39 cellular contexts compared by ENCODE assay signal in genomic region chr4:37656649-37657048, GRCh38.
"Had no signal": no experiment of that assay in that cellular context is flagged by ENCODE, and none has a peak within 500 bp of the region (broad histone marks: within the 10 kb centered on the region; RNA-seq: fewer than 3 reads in every experiment).

No MANE protein-coding gene starts in this region.

- H3K27ac Mint-ChIP-seq: activated CD4-positive, alpha-beta memory T cell treated with anti-CD3 and anti-CD28 coated beads, Interleukin-2, amount 10 ng/mL, durations not matched to agents 7 days and 5 days; activated CD4-positive, alpha-beta T cell treated with anti-CD3 and anti-CD28 coated beads for 36 hours; activated CD4-positive, alpha-beta T cell treated with anti-CD3 and anti-CD28 coated beads, Interleukin-2, amount 10 ng/mL, durations not matched to agents 7 days and 5 days; activated CD8-positive, alpha-beta memory T cell treated with anti-CD3 and anti-CD28 coated beads, Interleukin-2, amount 10 ng/mL, durations not matched to agents 7 days and 5 days; activated CD8-positive, alpha-beta T cell treated with anti-CD3 and anti-CD28 coated beads, Interleukin-2, amount 10 ng/mL, durations not matched to agents 7 days and 5 days; activated naive CD4-positive, alpha-beta T cell treated with anti-CD3 and anti-CD28 coated beads, Interleukin-2, amount 10 ng/mL, durations not matched to agents 7 days and 5 days; activated naive CD4-positive, alpha-beta T cell treated with anti-CD3 and anti-CD28 coated beads, Interleukin-2, amount 50 U/mL, for 24 hours; activated naive CD8-positive, alpha-beta T cell; activated naive CD8-positive, alpha-beta T cell treated with anti-CD3 and anti-CD28 coated beads, Interleukin-2, amount 10 ng/mL, durations not matched to agents 7 days and 5 days; activated naive CD8-positive, alpha-beta T cell treated with anti-CD3 and anti-CD28 coated beads, Interleukin-2, amount 50 U/mL, for 24 hours; activated T-cell treated with anti-CD3 and anti-CD28 coated beads, Interleukin-2, amount 50 U/mL, for 24 hours; activated T-helper 2 cell treated with anti-CD3 and anti-CD28 coated beads, Interferon-gamma antibody, Interleukin-2, Interleukin-4, amounts not matched to agents 10 μg/mL and 5 μg/mL and 100 μg/mL, durations not matched to agents 14 hours and 24 hours and 36 hours; brain; T-helper 1 cell treated with Interleukin-12 subunit alpha and Interleukin-12 subunit beta and Interleukin-4 antibody, amounts not matched to agents 30 μg/mL and 1 μg/mL, for 36 hours; T-helper 2 cell treated with Interferon-gamma antibody and Interleukin-4, amounts not matched to agents 5 μg/mL and 100 μg/mL, for 36 hours; WTC11 had no signal

- H3K27me3 Mint-ChIP-seq: activated CD4-positive, alpha-beta memory T cell treated with anti-CD3 and anti-CD28 coated beads, Interleukin-2, amount 10 ng/mL, durations not matched to agents 7 days and 5 days; activated CD4-positive, alpha-beta T cell treated with anti-CD3 and anti-CD28 coated beads for 36 hours; activated CD4-positive, alpha-beta T cell treated with anti-CD3 and anti-CD28 coated beads, Interleukin-2, amount 10 ng/mL, durations not matched to agents 7 days and 5 days; activated CD8-positive, alpha-beta memory T cell treated with anti-CD3 and anti-CD28 coated beads, Interleukin-2, amount 10 ng/mL, durations not matched to agents 7 days and 5 days; activated naive CD4-positive, alpha-beta T cell treated with anti-CD3 and anti-CD28 coated beads, Interleukin-2, amount 10 ng/mL, durations not matched to agents 7 days and 5 days; activated naive CD4-positive, alpha-beta T cell treated with anti-CD3 and anti-CD28 coated beads, Interleukin-2, amount 50 U/mL, for 24 hours; activated naive CD8-positive, alpha-beta T cell; activated naive CD8-positive, alpha-beta T cell treated with anti-CD3 and anti-CD28 coated beads, Interleukin-2, amount 10 ng/mL, durations not matched to agents 7 days and 5 days; activated naive CD8-positive, alpha-beta T cell treated with anti-CD3 and anti-CD28 coated beads, Interleukin-2, amount 50 U/mL, for 24 hours; activated T-cell treated with anti-CD3 and anti-CD28 coated beads, Interleukin-2, amount 50 U/mL, for 24 hours; brain; central memory CD8-positive, alpha-beta T cell had no signal

- DNase-seq: activated CD4-positive, alpha-beta memory T cell treated with anti-CD3 and anti-CD28 coated beads, Interleukin-2, amount 10 ng/mL, durations not matched to agents 7 days and 5 days; activated CD4-positive, alpha-beta T cell treated with anti-CD3 and anti-CD28 coated beads for 1 hour; activated CD4-positive, alpha-beta T cell treated with anti-CD3 and anti-CD28 coated beads for 36 hours; activated CD4-positive, alpha-beta T cell treated with anti-CD3 and anti-CD28 coated beads for 48 hours; activated CD4-positive, alpha-beta T cell treated with anti-CD3 and anti-CD28 coated beads, Interleukin-2, amount 10 ng/mL, durations not matched to agents 7 days and 5 days; activated CD4-positive, alpha-beta T cell treated with anti-CD3 and anti-CD28 coated beads, Interleukin-2, amount 50 U/mL, for 48 hours; activated CD4-positive, CD25-positive, alpha-beta regulatory T cell; activated CD8-positive, alpha-beta memory T cell treated with anti-CD3 and anti-CD28 coated beads for 24 hours; activated CD8-positive, alpha-beta memory T cell treated with anti-CD3 and anti-CD28 coated beads, Interleukin-2, amount 10 ng/mL, durations not matched to agents 7 days and 5 days; activated CD8-positive, alpha-beta memory T cell treated with anti-CD3 and anti-CD28 coated beads, Interleukin-2, amount 50 U/mL, for 48 hours; activated CD8-positive, alpha-beta T cell treated with anti-CD3 and anti-CD28 coated beads, Interleukin-2, amount 10 ng/mL, durations not matched to agents 7 days and 5 days; activated effector memory CD4-positive, alpha-beta T cell treated with Interleukin-2 at 50 U/mL for 16 hours; activated gamma-delta T cell; activated naive CD4-positive, alpha-beta T cell treated with anti-CD3 and anti-CD28 coated beads, Interleukin-2, amount 10 ng/mL, durations not matched to agents 7 days and 5 days; activated naive CD4-positive, alpha-beta T cell treated with Interleukin-2 at 50 U/mL for 16 hours; activated naive CD8-positive, alpha-beta T cell treated with anti-CD3 and anti-CD28 coated beads, Interleukin-2, amount 10 ng/mL, durations not matched to agents 7 days and 5 days; activated naive CD8-positive, alpha-beta T cell treated with anti-CD3 and anti-CD28 coated beads, Interleukin-2, amount 50 U/mL, for 24 hours; activated T-cell treated with anti-CD3 and anti-CD28 coated beads, Interleukin-2, amount 50 U/mL, for 24 hours; activated T-cell treated with anti-CD3 and anti-CD28 coated beads, Interleukin-2, amount 50 U/mL, for 48 hours; amygdala; anterior cingulate cortex; caudate nucleus; cerebellar nuclear complex; T-helper 1 cell; T-helper 2 cell; T-helper 9 cell; WERI-Rb-1 had no signal

- H3K4me1 ChIP-seq: ascending aorta had no signal

- H3K36me3 ChIP-seq: ascending aorta, cardiac muscle cell, WERI-Rb-1 had no signal

- H3K27me3 ChIP-seq: ascending aorta, cardiac muscle cell had no signal

- H3K27ac ChIP-seq: ascending aorta, cardiac muscle cell, WERI-Rb-1 had no signal

- FAIRE-seq: bronchial epithelial cell had no signal

- H3K4me3 ChIP-seq: ascending aorta, cardiac muscle cell had no signal

- H3K4me3 Mint-ChIP-seq: activated CD4-positive, alpha-beta memory T cell treated with anti-CD3 and anti-CD28 coated beads, Interleukin-2, amount 10 ng/mL, durations not matched to agents 7 days and 5 days; activated CD4-positive, alpha-beta T cell treated with anti-CD3 and anti-CD28 coated beads for 36 hours; activated CD4-positive, alpha-beta T cell treated with anti-CD3 and anti-CD28 coated beads, Interleukin-2, amount 10 ng/mL, durations not matched to agents 7 days and 5 days; activated CD8-positive, alpha-beta memory T cell treated with anti-CD3 and anti-CD28 coated beads, Interleukin-2, amount 10 ng/mL, durations not matched to agents 7 days and 5 days; activated CD8-positive, alpha-beta T cell treated with anti-CD3 and anti-CD28 coated beads, Interleukin-2, amount 10 ng/mL, durations not matched to agents 7 days and 5 days; activated naive CD4-positive, alpha-beta T cell treated with anti-CD3 and anti-CD28 coated beads, Interleukin-2, amount 10 ng/mL, durations not matched to agents 7 days and 5 days; activated naive CD4-positive, alpha-beta T cell treated with anti-CD3 and anti-CD28 coated beads, Interleukin-2, amount 50 U/mL, for 24 hours; activated naive CD8-positive, alpha-beta T cell; activated naive CD8-positive, alpha-beta T cell treated with anti-CD3 and anti-CD28 coated beads, Interleukin-2, amount 10 ng/mL, durations not matched to agents 7 days and 5 days; activated naive CD8-positive, alpha-beta T cell treated with anti-CD3 and anti-CD28 coated beads, Interleukin-2, amount 50 U/mL, for 24 hours; activated T-cell treated with anti-CD3 and anti-CD28 coated beads, Interleukin-2, amount 50 U/mL, for 24 hours; brain; central memory CD8-positive, alpha-beta T cell; T-helper 1 cell treated with Interleukin-12 subunit alpha and Interleukin-12 subunit beta and Interleukin-4 antibody, amounts not matched to agents 30 μg/mL and 1 μg/mL, for 36 hours; T-helper 2 cell treated with Interferon-gamma antibody and Interleukin-4, amounts not matched to agents 5 μg/mL and 100 μg/mL, for 36 hours; WTC11 had no signal

- ATAC-seq: activated CD4-positive, alpha-beta T cell treated with anti-CD3 and anti-CD28 coated beads for 36 hours; activated CD4-positive, CD25-positive, alpha-beta regulatory T cell treated with anti-CD3 and anti-CD28 coated beads, Interleukin-2, amount 50 U/mL, for 24 hours; activated CD8-positive, alpha-beta memory T cell treated with anti-CD3 and anti-CD28 coated beads, Interleukin-2, amount 10 ng/mL, durations not matched to agents 7 days and 5 days; activated CD8-positive, alpha-beta T cell treated with anti-CD3 and anti-CD28 coated beads, Interleukin-2, amount 10 ng/mL, durations not matched to agents 7 days and 5 days; activated naive CD8-positive, alpha-beta T cell treated with anti-CD3 and anti-CD28 coated beads, Interleukin-2, amount 50 U/mL, for 24 hours; WTC11 had no signal
